ENCODE assay signal across 2 cellular contexts in genomic region chrX:53483838-53484420, GRCh38.
TF ChIP-seq lines count a peak whose summit lies in the region.

No MANE protein-coding gene starts in this region.

TF ChIP-seq in H1, 55 proteins besides CTCF, POLR2A, EP300 and RAD21:
- TF ChIP-seq CBX5 (IDR thresholded peaks at IDR 0.05; ENCODE audit: low read depth, low read length): no peak
- no peak for TF ChIP-seq CEBPB (IDR thresholded peaks at IDR 0.05; ENCODE audit: low read depth, low read length)
- no peak for TF ChIP-seq SAP30 (IDR thresholded peaks at IDR 0.05; ENCODE audit: insufficient read depth, insufficient replicate concordance, low read length)
- TF ChIP-seq RNF2 (IDR thresholded peaks at IDR 0.05; ENCODE audit: borderline replicate concordance, low read depth, low read length, missing control alignments, poor library complexity, severe bottlenecking): no peak
- TF ChIP-seq NANOG (IDR thresholded peaks at IDR 0.05; ENCODE audit: insufficient read depth, low read depth, low read length, poor library complexity, severe bottlenecking): no peak
- no peak for TF ChIP-seq POLR2AphosphoS5 (IDR thresholded peaks at IDR 0.05; ENCODE audit: low read depth, low read length)

TF ChIP-seq in SK-N-SH, 30 proteins besides CTCF, POLR2A, EP300 and RAD21:
- TF ChIP-seq MXI1 (IDR thresholded peaks at IDR 0.05; ENCODE audit: low read depth, low read length) (no peak), NFIC (IDR thresholded peaks at IDR 0.05; ENCODE audit: borderline replicate concordance) (no peak), RFX5 (IDR thresholded peaks at IDR 0.05; ENCODE audit: low read length) (no peak), NRF1 (IDR thresholded peaks at IDR 0.05; ENCODE audit: low read depth, low read length) (no peak), TEAD4 (IDR thresholded peaks at IDR 0.05; ENCODE audit: borderline replicate concordance, insufficient read depth) (no peak), MEF2A (IDR thresholded peaks at IDR 0.05; ENCODE audit: borderline replicate concordance, low read depth) (no peak), USF2 (IDR thresholded peaks at IDR 0.05; ENCODE audit: borderline replicate concordance, low read depth, low read length) (no peak), SMC3 (IDR thresholded peaks at IDR 0.05; ENCODE audit: low read depth, low read length) (no peak), ELF1 (IDR thresholded peaks at IDR 0.05) (no peak), ZBTB33 (IDR thresholded peaks at IDR 0.05; ENCODE audit: borderline replicate concordance, low read depth) (no peak), PBX3 (IDR thresholded peaks at IDR 0.05) (no peak), FOSL2 (IDR thresholded peaks at IDR 0.05; ENCODE audit: borderline replicate concordance, low read depth) (no peak), GATA2 (CRISPR knock-in tag; IDR thresholded peaks at IDR 0.05) (no peak), RXRA (IDR thresholded peaks at IDR 0.05; ENCODE audit: borderline replicate concordance, low read depth) (no peak), JUND (IDR thresholded peaks at IDR 0.05) (no peak), RCOR1 (IDR thresholded peaks at IDR 0.05; ENCODE audit: low read length) (no peak), GABPA (IDR thresholded peaks at IDR 0.05; ENCODE audit: low read depth) (no peak), TAF1 (IDR thresholded peaks at IDR 0.05; ENCODE audit: borderline replicate concordance, low read depth, low read length) (no peak), SIN3A (IDR thresholded peaks at IDR 0.05; ENCODE audit: borderline replicate concordance, low read depth, low read length) (no peak)
- TF ChIP-seq, protein P1, sequence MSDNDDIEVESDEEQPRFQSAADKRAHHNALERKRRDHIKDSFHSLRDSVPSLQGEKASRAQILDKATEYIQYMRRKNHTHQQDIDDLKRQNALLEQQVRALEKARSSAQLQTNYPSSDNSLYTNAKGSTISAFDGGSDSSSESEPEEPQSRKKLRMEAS (IDR thresholded peaks at IDR 0.05; ENCODE audit: low read depth): no peak
